25 cellular contexts compared by ENCODE assay signal in the genomic region with DNA sequence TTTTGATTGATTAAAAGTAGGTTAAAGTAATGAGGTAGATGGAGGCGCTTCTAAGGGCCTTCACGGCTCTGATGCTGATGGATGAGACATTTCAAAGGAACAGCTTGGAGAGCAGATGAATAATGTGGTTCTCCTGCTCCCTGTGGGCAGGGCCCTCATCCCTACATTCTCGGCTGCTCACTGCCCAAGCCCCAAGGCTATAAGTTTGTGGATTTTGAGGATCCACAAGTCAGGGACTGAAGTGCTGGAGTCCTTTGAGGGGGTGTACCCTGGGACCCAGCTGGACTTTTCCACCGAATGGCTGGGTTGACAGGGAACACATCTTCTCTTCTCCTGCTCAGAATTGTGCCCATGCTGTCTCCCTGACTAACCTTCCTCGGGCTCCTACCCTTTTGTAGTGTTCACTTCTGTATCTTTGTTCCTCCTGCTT. TPM values are rescaled to one million over a fixed set of nuclear protein-coding genes. Genes with fewer than 3 reads are reported as not detected.
"Had no signal": no experiment of that assay in that cellular context is flagged by ENCODE, and none has a peak within 500 bp of the region (broad histone marks: within the 10 kb centered on the region; RNA-seq: fewer than 3 reads in every experiment).

No MANE protein-coding gene starts in this region.

- H3K36me3 Mint-ChIP-seq: activated CD4-positive, alpha-beta memory T cell treated with anti-CD3 and anti-CD28 coated beads for 36 hours; activated naive CD4-positive, alpha-beta T cell treated with anti-CD3 and anti-CD28 coated beads, Interleukin-2, amount 50 U/mL, for 72 hours; T-cell had no signal

- H3K4me3 Mint-ChIP-seq: activated CD4-positive, alpha-beta memory T cell treated with anti-CD3 and anti-CD28 coated beads for 36 hours; activated CD4-positive, alpha-beta T cell treated with anti-CD3 and anti-CD28 coated beads, Interleukin-2, amount 10 ng/mL, durations not matched to agents 7 days and 5 days; activated naive CD8-positive, alpha-beta T cell treated with anti-CD3 and anti-CD28 coated beads, Interleukin-2, amount 50 U/mL, for 24 hours; activated T-cell treated with anti-CD3 and anti-CD28 coated beads, Interleukin-2, amount 50 U/mL, for 24 hours; activated T-helper 1 cell treated with anti-CD3 and anti-CD28 coated beads, Interleukin-12 subunit alpha, Interleukin-12 subunit beta, Interleukin-2, Interleukin-4 antibody, amounts not matched to agents 30 ng/mL and 10 ng/mL and 1 ng/mL, durations not matched to agents 14 hours and 24 hours and 36 hours; T-cell had no signal

- DNase-seq: activated CD4-positive, alpha-beta memory T cell treated with anti-CD3 and anti-CD28 coated beads for 36 hours; activated CD4-positive, alpha-beta T cell treated with anti-CD3 and anti-CD28 coated beads, Interleukin-2, amount 10 ng/mL, durations not matched to agents 7 days and 5 days; activated CD4-positive, CD25-positive, alpha-beta regulatory T cell; activated effector memory CD4-positive, alpha-beta T cell treated with Interleukin-2 at 50 U/mL for 16 hours; activated naive CD4-positive, alpha-beta T cell; activated naive CD8-positive, alpha-beta T cell treated with anti-CD3 and anti-CD28 coated beads, Interleukin-2, amount 50 U/mL, for 24 hours; activated T-cell treated with anti-CD3 and anti-CD28 coated beads, Interleukin-2, amount 50 U/mL, for 24 hours; amniotic stem cell; body of pancreas; central memory CD4-positive, alpha-beta T cell; KG1; NCI-H1048; NCI-H1417; NCI-H1930; NCI-H2171; NCI-H226; NCI-H526; NCI-H82; T-cell had no signal

- H3K4me1 Mint-ChIP-seq: activated CD4-positive, alpha-beta T cell treated with anti-CD3 and anti-CD28 coated beads, Interleukin-2, amount 10 ng/mL, durations not matched to agents 7 days and 5 days; activated naive CD8-positive, alpha-beta T cell treated with anti-CD3 and anti-CD28 coated beads, Interleukin-2, amount 50 U/mL, for 24 hours; T-cell had no signal

- H3K27ac Mint-ChIP-seq: activated CD4-positive, alpha-beta memory T cell treated with anti-CD3 and anti-CD28 coated beads for 36 hours; activated CD4-positive, alpha-beta T cell treated with anti-CD3 and anti-CD28 coated beads, Interleukin-2, amount 10 ng/mL, durations not matched to agents 7 days and 5 days; activated naive CD8-positive, alpha-beta T cell treated with anti-CD3 and anti-CD28 coated beads, Interleukin-2, amount 50 U/mL, for 24 hours; activated T-cell treated with anti-CD3 and anti-CD28 coated beads, Interleukin-2, amount 50 U/mL, for 24 hours; activated T-helper 1 cell treated with anti-CD3 and anti-CD28 coated beads, Interleukin-12 subunit alpha, Interleukin-12 subunit beta, Interleukin-2, Interleukin-4 antibody, amounts not matched to agents 30 ng/mL and 10 ng/mL and 1 ng/mL, durations not matched to agents 14 hours and 24 hours and 36 hours; T-cell had no signal

- ATAC-seq: activated naive CD4-positive, alpha-beta T cell treated with anti-CD3 and anti-CD28 coated beads, Interleukin-2, amount 50 U/mL, for 72 hours; activated naive CD8-positive, alpha-beta T cell treated with anti-CD3 and anti-CD28 coated beads, Interleukin-2, amount 50 U/mL, for 24 hours; body of pancreas; T-cell had no signal

- H3K9me3 Mint-ChIP-seq: activated CD4-positive, alpha-beta memory T cell treated with anti-CD3 and anti-CD28 coated beads for 36 hours; activated CD4-positive, alpha-beta T cell treated with anti-CD3 and anti-CD28 coated beads, Interleukin-2, amount 10 ng/mL, durations not matched to agents 7 days and 5 days; activated naive CD4-positive, alpha-beta T cell treated with anti-CD3 and anti-CD28 coated beads, Interleukin-2, amount 50 U/mL, for 72 hours; activated naive CD8-positive, alpha-beta T cell treated with anti-CD3 and anti-CD28 coated beads, Interleukin-2, amount 50 U/mL, for 24 hours; activated T-cell treated with anti-CD3 and anti-CD28 coated beads, Interleukin-2, amount 50 U/mL, for 24 hours; activated T-helper 1 cell treated with anti-CD3 and anti-CD28 coated beads, Interleukin-12 subunit alpha, Interleukin-12 subunit beta, Interleukin-2, Interleukin-4 antibody, amounts not matched to agents 30 ng/mL and 10 ng/mL and 1 ng/mL, durations not matched to agents 14 hours and 24 hours and 36 hours; T-cell had no signal

RNA-seq across cellular contexts. Expression of gene CXCL14, which starts 21.4 kb away (rescaled TPM):
- total RNA-seq: activated CD4-positive, alpha-beta memory T cell treated with anti-CD3 and anti-CD28 coated beads for 36 hours; activated CD4-positive, alpha-beta T cell treated with anti-CD3 and anti-CD28 coated beads, Interleukin-2, amount 10 ng/mL, durations not matched to agents 7 days and 5 days; activated naive CD4-positive, alpha-beta T cell treated with anti-CD3 and anti-CD28 coated beads, Interleukin-2, amount 50 U/mL, for 72 hours; activated T-helper 1 cell treated with anti-CD3 and anti-CD28 coated beads, Interleukin-12 subunit alpha, Interleukin-12 subunit beta, Interleukin-2, Interleukin-4 antibody, amounts not matched to agents 30 ng/mL and 10 ng/mL and 1 ng/mL, durations not matched to agents 14 hours and 24 hours and 36 hours; LHCN-M2; OCI-LY7; RPMI7951; T-cell; T-helper 2 cell treated with Interferon-gamma antibody and Interleukin-4, amounts not matched to agents 100 ng/mL and 5 ng/mL, for 36 hours had no signal
